In the genomic region with DNA sequence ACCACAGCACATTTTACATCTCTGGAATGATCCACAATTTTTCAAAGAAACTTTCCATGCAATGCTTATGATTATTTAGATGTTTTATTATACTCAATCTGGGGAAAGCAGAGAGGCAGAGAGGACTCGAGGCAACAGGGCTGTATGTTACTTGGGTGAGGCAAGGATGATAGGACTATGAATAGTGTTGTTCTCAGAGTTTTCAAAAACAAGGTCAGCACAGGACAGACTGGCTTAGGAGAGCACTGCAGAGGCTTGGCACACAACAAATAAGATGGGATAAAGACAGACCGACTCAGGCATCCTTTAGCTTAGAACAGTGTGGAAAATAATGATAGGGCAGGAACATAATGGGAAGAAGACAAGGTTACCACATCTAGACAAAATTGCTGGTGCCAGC, we compare ENCODE assay signal across 28 cellular contexts.
DNase-seq lines count a peak whose midpoint lies in the region; ATAC-seq, FAIRE-seq and TF ChIP-seq lines count a peak whose summit lies in the region.
"Had no signal": no experiment of that assay in that cellular context is flagged by ENCODE, and none has a peak within 500 bp of the region (broad histone marks: within the 10 kb centered on the region; RNA-seq: fewer than 3 reads in every experiment).

No MANE protein-coding gene starts in this region.

- DNase-seq in NCI-H2227 (lab: John Stamatoyannopoulos, UW; ENCODE audit: unreplicated experiment) (peak; percentile 43), NCI-H2227 treated with DMSO at 0.1 percent for 48 hours (lab: John Stamatoyannopoulos, UW) (peak; percentile 80), neural crest cell (ENCODE audit: low read depth, low spot score) (no peak), osteoblast (ENCODE audit: insufficient read length, low spot score, missing footprints) (peak; percentile 13), coronary artery (ENCODE audit: low spot score) (no peak), small intestine (no peak), lower leg skin (ENCODE audit: low spot score in 2 of 2) (no peak)
- DNase-seq: 8988T; ACHN; BE2C; C1 segment of cervical spinal cord; CD4-positive, alpha-beta memory T cell; CD4-positive, CD25-positive, alpha-beta regulatory T cell; CD8-positive, alpha-beta memory T cell; COR-L47; DMS 273 treated with DMSO at 0.1 percent for 48 hours; DMS153; DMS53; DMS79; DND-41; EL; GDM1 had no signal

- no peak overlapping the region for H3K4me2 ChIP-seq in osteoblast (ENCODE audit: insufficient read depth, low read length)
- H3K4me2 ChIP-seq: BLaER1 had no signal

- FAIRE-seq in small intestine (lab: Jason Lieb, UNC) = no peak
- FAIRE-seq: A204.1, GM12878, GM18507 had no signal

- H3K27ac Mint-ChIP-seq in neural crest cell (ENCODE audit: unreplicated experiment) = peak overlapping the region; percentile 12
- H3K27ac Mint-ChIP-seq: CD4-positive, alpha-beta memory T cell; CD4-positive, CD25-positive, alpha-beta regulatory T cell had no signal

- TF ChIP-seq CTCF in neural crest cell (conservative IDR thresholded peaks at IDR 0.05) (no peak), osteoblast (IDR thresholded peaks at IDR 0.05; ENCODE audit: extremely low read depth, low read depth, low read length) (no peak), coronary artery (IDR thresholded peaks at IDR 0.05) (no peak), lower leg skin (IDR thresholded peaks at IDR 0.05) (no peak)

- H4K20me1 ChIP-seq in osteoblast (ENCODE audit: insufficient read depth, low read length) = no peaks in the 10 kb centered on the region
- H4K20me1 ChIP-seq: BLaER1 had no signal

- H3K4me3 ChIP-seq in osteoblast (ENCODE audit: insufficient read depth, low read length) = no peak overlapping the region
- no peak overlapping the region for H3K4me3 ChIP-seq in coronary artery
- H3K4me3 ChIP-seq in small intestine (ENCODE audit: low read depth in 1 of 2, low read length in 2 of 2) = no peak overlapping the region
- no peak overlapping the region for H3K4me3 ChIP-seq in lower leg skin (ENCODE audit: low read depth, poor library complexity, severe bottlenecking)
- H3K4me3 ChIP-seq: BLaER1, GM12878 had no signal

- H3K4me3 Mint-ChIP-seq in neural crest cell = no peak overlapping the region
- H3K4me3 Mint-ChIP-seq: CD14-positive monocyte; CD4-positive, alpha-beta memory T cell; CD8-positive, alpha-beta memory T cell had no signal

- peaks cover 4% of the 10 kb centered on the region for H3K36me3 Mint-ChIP-seq in neural crest cell (ENCODE audit: low read depth)
- H3K36me3 Mint-ChIP-seq: CD14-positive monocyte; CD4-positive, CD25-positive, alpha-beta regulatory T cell had no signal

- 82 to 85% (median 84%) methylated on average over 2 of the region's 2 CpGs for WGBS in small intestine, 3 donors
- WGBS in lower leg skin, 2 donors = 79 to 83% methylated on average over 2 of the region's 2 CpGs

- H3K27ac ChIP-seq in osteoblast (ENCODE audit: low read depth, low read length) (no peak overlapping the region), coronary artery (no peak overlapping the region), small intestine (ENCODE audit: low read depth in 1 of 2, low read length in 1 of 2) (no peak overlapping the region)
- H3K27ac ChIP-seq: BLaER1 had no signal

- H3K4me1 ChIP-seq in osteoblast (ENCODE audit: insufficient read depth, low read length) (peaks cover 20% of the 10 kb centered on the region), small intestine (ENCODE audit: control insufficient read depth in 2 of 2, insufficient read depth in 1 of 2, low read depth in 1 of 2, low read length in 1 of 2) (no peaks in the 10 kb centered on the region)
- H3K4me1 ChIP-seq: BE2C had no signal

- no peak overlapping the region for H2AFZ ChIP-seq in osteoblast (ENCODE audit: low read length)

- TF ChIP-seq POLR2A in lower leg skin (IDR thresholded peaks at IDR 0.05) = no peak

- no peaks in the 10 kb centered on the region for H3K27me3 ChIP-seq in osteoblast (ENCODE audit: insufficient read depth, low read length)
- no peaks in the 10 kb centered on the region for H3K27me3 ChIP-seq in small intestine (ENCODE audit: control insufficient read depth in 2 of 2, insufficient read depth in 2 of 2, low read length in 2 of 2)
- H3K27me3 ChIP-seq: BE2C, BLaER1 had no signal

- intact Hi-C loops in lower leg skin (cut with DNase I; ENCODE audit: low total_unique reads) = no loop called here

- H3K4me1 Mint-ChIP-seq in neural crest cell = peaks cover 61% of the 10 kb centered on the region
- H3K4me1 Mint-ChIP-seq: CD4-positive, alpha-beta memory T cell; CD4-positive, CD25-positive, alpha-beta regulatory T cell; CD8-positive, alpha-beta memory T cell had no signal

- H3K9me3 ChIP-seq in osteoblast (ENCODE audit: low read depth, low read length) (no peaks in the 10 kb centered on the region), small intestine (ENCODE audit: control insufficient read depth, low read depth) (no peaks in the 10 kb centered on the region)
- H3K9me3 ChIP-seq: BE2C, BLaER1 had no signal

- no peaks in the 10 kb centered on the region for H3K79me2 ChIP-seq in osteoblast (ENCODE audit: insufficient read depth, low read length)

- ATAC-seq in GM18498 (IDR thresholded peaks at IDR 0.05; ENCODE audit: unreplicated experiment) = no peak
- ATAC-seq: GM12878 had no signal

- no peaks in the 10 kb centered on the region for H3K9me3 Mint-ChIP-seq in neural crest cell
- H3K9me3 Mint-ChIP-seq: CD14-positive monocyte; CD4-positive, alpha-beta memory T cell; CD4-positive, CD25-positive, alpha-beta regulatory T cell; CD8-positive, alpha-beta memory T cell had no signal

- H3K36me3 ChIP-seq in osteoblast (ENCODE audit: insufficient read depth, low read length) (no peaks in the 10 kb centered on the region), small intestine (ENCODE audit: control insufficient read depth in 2 of 2, insufficient read depth in 2 of 2, low read length in 2 of 2) (no peaks in the 10 kb centered on the region)
- H3K36me3 ChIP-seq: BE2C, BLaER1 had no signal

- no peaks in the 10 kb centered on the region for H3K27me3 Mint-ChIP-seq in neural crest cell (ENCODE audit: low read depth)
- H3K27me3 Mint-ChIP-seq: CD4-positive, alpha-beta memory T cell; CD8-positive, alpha-beta memory T cell had no signal

Comparison
In these comparisons a context has a peak if more than half of its experiments do, and no peak if none do; other contexts are left out.
1. DNase-seq: peak in NCI-H2227 (single experiment), NCI-H2227 treated with DMSO at 0.1 percent for 48 hours (single experiment) and osteoblast (single experiment); none in neural crest cell (single experiment), coronary artery (single experiment), small intestine (single experiment) and lower leg skin (0 of 2).